24 cellular contexts compared by ENCODE assay signal in the genomic region with DNA sequence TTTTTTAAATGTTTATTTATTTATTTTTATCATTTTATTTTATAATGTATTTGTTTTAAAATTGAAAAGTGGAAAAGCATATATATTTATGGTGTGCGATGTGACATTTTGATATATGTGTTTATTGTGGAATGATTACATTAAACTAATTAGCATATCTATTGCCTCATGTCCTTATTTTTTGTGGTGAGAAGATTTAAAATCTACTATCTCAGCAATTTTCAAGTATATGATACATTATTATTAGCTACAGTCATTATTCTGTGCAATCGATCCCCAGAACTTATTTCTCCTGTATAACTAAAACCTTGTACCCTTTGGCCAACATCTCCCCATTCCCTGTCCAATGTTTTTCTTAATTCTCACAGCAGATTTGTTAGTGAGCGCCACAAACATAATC.
"Had no signal": no experiment of that assay in that cellular context is flagged by ENCODE, and none has a peak within 500 bp of the region (broad histone marks: within the 10 kb centered on the region; RNA-seq: fewer than 3 reads in every experiment).

No MANE protein-coding gene starts in this region.

- H3K27me3 ChIP-seq: colonic mucosa, gastrocnemius medialis had no signal

- H3K9me3 ChIP-seq: colonic mucosa, esophagus squamous epithelium, gastrocnemius medialis, left lung, lower lobe of right lung, mucosa of descending colon had no signal

- FAIRE-seq: endometrium, islet of Langerhans, keratinocyte had no signal

- DNase-seq: colonic mucosa; cortex of kidney; effector CD8-positive, alpha-beta T cell; effector memory CD8-positive, alpha-beta T cell; endodermal cell; erythroblast; esophagus squamous epithelium; foreskin fibroblast; foreskin melanocyte; gastrocnemius medialis; glutamatergic neuron; heart right ventricle; hippocampal formation; left cardiac atrium; left lung; left ventricle myocardium superior; lower lobe of right lung; mesenchymal stem cell; mucosa of descending colon; naive B cell had no signal

- H3K36me3 ChIP-seq: colonic mucosa, esophagus squamous epithelium, gastrocnemius medialis, heart right ventricle, left lung, lower lobe of right lung had no signal

- ATAC-seq: effector memory CD8-positive, alpha-beta T cell; gastrocnemius medialis; heart right ventricle; left cardiac atrium; left lung; left ventricle myocardium superior; lower lobe of right lung; mucosa of descending colon had no signal

- H3K27ac ChIP-seq: colonic mucosa, epithelial cell of prostate, esophagus squamous epithelium, gastrocnemius medialis, heart right ventricle, left lung, lower lobe of right lung had no signal

- H3K4me3 ChIP-seq: colonic mucosa, esophagus squamous epithelium, gastrocnemius medialis, heart right ventricle, left lung, lower lobe of right lung, mucosa of descending colon had no signal

- H3K4me1 ChIP-seq: colonic mucosa, esophagus squamous epithelium, gastrocnemius medialis, heart right ventricle, left lung, lower lobe of right lung had no signal
